Comparison of ENCODE assay signal across 8 cellular contexts in genomic region chr4:165131247-165131832, GRCh38.
DNase-seq lines count a peak whose midpoint lies in the region; ATAC-seq lines count a peak whose summit lies in the region.

No MANE protein-coding gene starts in this region.

- no peaks in the 10 kb centered on the region for H3K9me3 Mint-ChIP-seq in T-helper 2 cell treated with Interferon-gamma antibody and Interleukin-4, amounts not matched to agents 5 μg/mL and 100 μg/mL, for 36 hours

- no peaks in the 10 kb centered on the region for H3K36me3 ChIP-seq in iPS DF 6.9 (ENCODE audit: control insufficient read depth, insufficient read depth, low read length)

- peak; percentile 84 for ATAC-seq in HG02678 (IDR thresholded peaks at IDR 0.05; ENCODE audit: unreplicated experiment)

- peaks cover 11% of the 10 kb centered on the region for H3K4me1 Mint-ChIP-seq in T-helper 2 cell treated with Interferon-gamma antibody and Interleukin-4, amounts not matched to agents 5 μg/mL and 100 μg/mL, for 36 hours (ENCODE audit: low read depth)

- no peaks in the 10 kb centered on the region for H3K27me3 ChIP-seq in iPS DF 6.9 (ENCODE audit: control insufficient read depth, insufficient read depth, low read length)

- H3K9me3 ChIP-seq in iPS DF 6.9 (ENCODE audit: control insufficient read depth, insufficient read depth, low read length) = no peaks in the 10 kb centered on the region

- no peaks in the 10 kb centered on the region for H3K4me1 ChIP-seq in iPS DF 6.9 (ENCODE audit: control insufficient read depth, insufficient read depth, low read length)

- H3K4me3 ChIP-seq in iPS DF 6.9 (ENCODE audit: low read length) = no peak overlapping the region

- no peaks in the 10 kb centered on the region for H3K36me3 Mint-ChIP-seq in T-helper 2 cell treated with Interferon-gamma antibody and Interleukin-4, amounts not matched to agents 5 μg/mL and 100 μg/mL, for 36 hours (ENCODE audit: low read depth)

- no peak overlapping the region for H3K27ac ChIP-seq in iPS DF 6.9 (ENCODE audit: low read length)

- WGBS in iPS DF 6.9 (ENCODE audit: insufficient coverage, insufficient read length) = 100% methylated on average over 3 of the region's 9 CpGs

- no peak overlapping the region for H3K27ac Mint-ChIP-seq in T-helper 2 cell treated with Interferon-gamma antibody and Interleukin-4, amounts not matched to agents 5 μg/mL and 100 μg/mL, for 36 hours

- no peak overlapping the region for H3K4me3 Mint-ChIP-seq in T-helper 2 cell treated with Interferon-gamma antibody and Interleukin-4, amounts not matched to agents 5 μg/mL and 100 μg/mL, for 36 hours

- peaks cover 18% of the 10 kb centered on the region for H3K27me3 Mint-ChIP-seq in T-helper 2 cell treated with Interferon-gamma antibody and Interleukin-4, amounts not matched to agents 5 μg/mL and 100 μg/mL, for 36 hours (ENCODE audit: low read depth)

- DNase-seq in DMS 273 (lab: John Stamatoyannopoulos, UW; ENCODE audit: unreplicated experiment) (peak; percentile 83), DMS 273 treated with DMSO at 0.1 percent for 48 hours (lab: John Stamatoyannopoulos, UW) (no peak), NCI-H1417 treated with DMSO at 0.1 percent for 48 hours (lab: John Stamatoyannopoulos, UW) (peak; percentile 10), astrocyte of the hippocampus (ENCODE audit: low read depth, low spot score) (peak; percentile 80), iPS DF 6.9 (ENCODE audit: low read depth, low spot score) (peak; percentile 33)
- peak; percentile 63 for DNase-seq in T-helper 2 cell treated with Interferon-gamma antibody and Interleukin-4, amounts not matched to agents 5 μg/mL and 100 μg/mL, for 36 hours (ENCODE audit: low spot score)
- DNase-seq in stimulated activated CD4-positive, alpha-beta T cell treated with anti-CD3 and anti-CD28 coated beads, Interleukin-12 subunit alpha, Interleukin-12 subunit beta, amount 100 ng/mL, for 48 hours (ENCODE audit: low read depth in 2 of 3, low spot score in 1 of 3) = peak; percentile 64 to 86 (median 66)
